9 cellular contexts compared by ENCODE assay signal in genomic region chr1:169460193-169460833, GRCh38. TPM values are rescaled to one million over a fixed set of nuclear protein-coding genes. Genes with fewer than 3 reads are reported as not detected.
DNase-seq lines count a peak whose midpoint lies in the region; ATAC-seq and TF ChIP-seq lines count a peak whose summit lies in the region.
"Had no signal": no experiment of that assay in that cellular context is flagged by ENCODE, and none has a peak within 500 bp of the region (broad histone marks: within the 10 kb centered on the region; RNA-seq: fewer than 3 reads in every experiment).

No MANE protein-coding gene starts in this region.

- H3K4me3 ChIP-seq in adipocyte (ENCODE audit: low read length), result peak overlapping the region; percentile 56
- H3K4me3 ChIP-seq in iPS-20b (ENCODE audit: low read length), result peak overlapping the region; percentile 59; the same call in 1 of the 2 replicates
- H3K4me3 ChIP-seq in smooth muscle cell, result no peak overlapping the region
- H3K4me3 ChIP-seq: SJSA1 had no signal

- TF ChIP-seq CTCF in smooth muscle cell (IDR thresholded peaks at IDR 0.05; ENCODE audit: borderline replicate concordance, insufficient read depth, poor library complexity, severe bottlenecking), result no peak

- ATAC-seq in GM18520 (IDR thresholded peaks at IDR 0.05; ENCODE audit: unreplicated experiment) (no peak), GM21723 (IDR thresholded peaks at IDR 0.05; ENCODE audit: unreplicated experiment) (no peak), HG02678 (IDR thresholded peaks at IDR 0.05; ENCODE audit: unreplicated experiment) (no peak)

- H2AFZ ChIP-seq in smooth muscle cell (ENCODE audit: low read depth), result no peak overlapping the region

- H3F3A ChIP-seq in smooth muscle cell (ENCODE audit: low read depth), result no peaks in the 10 kb centered on the region

- H3K36me3 ChIP-seq in adipocyte (ENCODE audit: control insufficient read depth, insufficient read depth, low read length, severe bottlenecking) (peaks cover 20% of the 10 kb centered on the region), iPS-20b (ENCODE audit: insufficient read depth, low read depth, low read length) (peaks cover 2% of the 10 kb centered on the region; the same call in 1 of the 2 replicates), smooth muscle cell (ENCODE audit: low read depth) (no peaks in the 10 kb centered on the region)

- H3K4me2 ChIP-seq in smooth muscle cell, result peak overlapping the region; percentile 25

- H3K79me2 ChIP-seq in smooth muscle cell (ENCODE audit: low read depth), result no peaks in the 10 kb centered on the region

- H3K4me1 ChIP-seq in adipocyte (ENCODE audit: control insufficient read depth, insufficient read depth, low read length), result peaks cover 7% of the 10 kb centered on the region
- no peaks in the 10 kb centered on the region for H3K4me1 ChIP-seq in iPS-20b (ENCODE audit: insufficient read depth, low read length)
- no peaks in the 10 kb centered on the region for H3K4me1 ChIP-seq in smooth muscle cell (ENCODE audit: low read depth)

- 66% methylated on average over 35 of the region's 35 CpGs for WGBS in smooth muscle cell (ENCODE audit: low lambda C conversion rate)

- H4K20me1 ChIP-seq in smooth muscle cell (ENCODE audit: low read depth), result peaks cover 3% of the 10 kb centered on the region

- DNase-seq in HT1080 (ENCODE audit: low read depth) (peak; percentile 3), adipocyte (ENCODE audit: low read depth) (no peak), smooth muscle cell (lab: John Stamatoyannopoulos, UW; ENCODE audit: unreplicated experiment) (no peak)
- no peak for DNase-seq in effector CD4-positive, alpha-beta T cell

- H3K27me3 ChIP-seq in adipocyte (replicated peaks; ENCODE audit: control insufficient read depth, insufficient read depth, low read length) (no peaks in the 10 kb centered on the region), iPS-20b (ENCODE audit: insufficient read depth, low read length) (no peaks in the 10 kb centered on the region), smooth muscle cell (ENCODE audit: low read depth) (no peaks in the 10 kb centered on the region)
- H3K27me3 ChIP-seq: SJSA1 had no signal

- no peak overlapping the region for H3K27ac ChIP-seq in iPS-20b (ENCODE audit: low read length)
- no peak overlapping the region for H3K27ac ChIP-seq in smooth muscle cell (ENCODE audit: low read depth)
- H3K27ac ChIP-seq: SJSA1 had no signal

- peaks cover 18% of the 10 kb centered on the region for H3K9me3 ChIP-seq in adipocyte (ENCODE audit: control insufficient read depth, low read length)
- H3K9me3 ChIP-seq in iPS-20b (ENCODE audit: insufficient read depth, low read depth, low read length), result no peaks in the 10 kb centered on the region; the same call in 1 of the 2 replicates
- H3K9me3 ChIP-seq in smooth muscle cell (replicated peaks; ENCODE audit: low read depth), result peaks cover 8% of the 10 kb centered on the region
- H3K9me3 ChIP-seq: SJSA1 had no signal

- no peak overlapping the region for H3K9ac ChIP-seq in adipocyte (ENCODE audit: low read length)
- H3K9ac ChIP-seq in iPS-20b (ENCODE audit: low read depth, low read length), result no peak overlapping the region; the same call in 1 of the 2 replicates
- no peak overlapping the region for H3K9ac ChIP-seq in smooth muscle cell (ENCODE audit: low read depth)

RNA-seq across cellular contexts. Expression of gene SLC19A2, which starts 25.4 kb away (rescaled TPM):
- total RNA-seq in HT1080 (2014; rRNA removed; shearing (Covaris generic)), result 7.1 and 7.2 TPM in 2 replicates
- 7.5 and 8.0 TPM in 2 replicates for polyA plus RNA-seq in HT1080 (2015; cell fraction: cytosol; rRNA removed)
- polyA plus RNA-seq in HT1080 (2015; cell fraction: nucleus; rRNA removed), result 12.4 and 13.0 TPM in 2 replicates
- 59.4 and 65.2 TPM in 2 replicates for total RNA-seq in smooth muscle cell
- polyA plus RNA-seq in smooth muscle cell, result 12.3 and 15.1 TPM in 2 replicates

RNA-seq across cellular contexts. Expression of gene CCDC181, which starts 33.0 kb away (rescaled TPM):
- 1.1 and 1.5 TPM in 2 replicates for total RNA-seq in HT1080 (2014; rRNA removed; shearing (Covaris generic))
- 1.8 and 2.4 TPM in 2 replicates for polyA plus RNA-seq in HT1080 (2015; cell fraction: cytosol; rRNA removed)
- 0.65 and 1.0 TPM in 2 replicates for polyA plus RNA-seq in HT1080 (2015; cell fraction: nucleus; rRNA removed)
- 1.5 and 4.1 TPM in 2 replicates for total RNA-seq in smooth muscle cell
- polyA plus RNA-seq in smooth muscle cell, result 1.3 and 1.4 TPM in 2 replicates
